ENCODE assay signal across 15 cellular contexts in the genomic region with DNA sequence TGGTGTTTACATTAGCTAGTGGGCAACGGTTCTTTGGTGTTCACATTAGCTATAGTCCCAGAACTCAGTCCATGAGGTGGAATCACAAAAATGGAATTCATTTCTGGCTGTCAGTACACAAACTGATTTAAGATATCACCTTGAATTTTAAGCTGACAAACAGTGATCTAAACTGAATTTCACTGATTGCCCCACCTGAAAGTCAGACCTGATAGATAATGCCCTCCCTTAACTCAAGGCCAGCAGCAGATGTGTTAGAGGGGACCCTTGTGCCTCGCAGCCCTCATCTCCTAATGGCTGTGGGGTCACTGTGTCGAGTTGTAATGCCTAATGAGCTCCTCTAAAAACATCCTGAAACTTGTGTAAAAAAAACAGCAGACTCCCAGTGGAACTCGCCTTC. TPM values are rescaled to one million over a fixed set of nuclear protein-coding genes. Genes with fewer than 3 reads are reported as not detected.
A peak's percentile ranks its signal among the peaks of the same experiment; 100 is the strongest.
DNase-seq lines count a peak whose midpoint lies in the region; ATAC-seq, FAIRE-seq and TF ChIP-seq lines count a peak whose summit lies in the region.
"Had no signal": no experiment of that assay in that cellular context is flagged by ENCODE, and none has a peak within 500 bp of the region (broad histone marks: within the 10 kb centered on the region; RNA-seq: fewer than 3 reads in every experiment).

No MANE protein-coding gene starts in this region.

- H3K27me3 Mint-ChIP-seq in CD14-positive monocyte (ENCODE audit: low read depth in 3 of 3) = peaks cover 0 to 5% (median 4%) of the 10 kb centered on the region in 3 donors
- no peaks in the 10 kb centered on the region for H3K27me3 Mint-ChIP-seq in natural killer cell (ENCODE audit: low read depth in 2 of 2)

- intact Hi-C loops in CD14-positive monocyte (cut with micrococcal nuclease) = no loop called here
- intact Hi-C loops in GM12878 (cut with micrococcal nuclease; ENCODE audit: unreplicated experiment) = no loop called here
- intact Hi-C loops in natural killer cell (cut with micrococcal nuclease) = no loop called here
- intact Hi-C loops in lower leg skin (cut with DNase I; ENCODE audit: low total_unique reads) = no loop called here

- H3K9me3 ChIP-seq in GM23248 (ENCODE audit: low read depth) (no peaks in the 10 kb centered on the region), GM12878 (replicated peaks; ENCODE audit: control insufficient read depth, insufficient read depth, low read length) (peaks cover 26% of the 10 kb centered on the region; the same call in 2 of the 3 replicates)

- TF ChIP-seq EP300 in GM12878 (IDR thresholded peaks at IDR 0.05; ENCODE audit: borderline replicate concordance in 1 of 2, control insufficient read depth in 1 of 2, low read depth in 2 of 2, low read length in 2 of 2) = no peak

- peak overlapping the region; percentile 93 for H3K27ac ChIP-seq in GM23248
- no peak overlapping the region for H3K27ac ChIP-seq in GM12878 (ENCODE audit: control insufficient read depth, insufficient read depth)
- no peak overlapping the region for H3K27ac ChIP-seq in foreskin keratinocyte

- H3K36me3 ChIP-seq in GM23248 (ENCODE audit: low read depth) = peaks cover 5% of the 10 kb centered on the region; the same call in 1 of the 2 replicates
- H3K36me3 ChIP-seq in GM12878 (ENCODE audit: control insufficient read depth in 2 of 2, insufficient read depth in 2 of 2, low read length in 1 of 2) = peaks cover 16 to 30% of the 10 kb centered on the region in 2 experiments; a peak in 3 of 4 replicates

- H3K27ac Mint-ChIP-seq in CD14-positive monocyte = peak overlapping the region in 6 of 7 donors; percentile 8 to 99 (median 97)
- peak overlapping the region; percentile 92 to 94 for H3K27ac Mint-ChIP-seq in natural killer cell

- H3K9ac ChIP-seq in GM23248 (peak overlapping the region; percentile 98; the same call in 1 of the 2 replicates), GM12878 (ENCODE audit: control insufficient read depth, insufficient read depth, low read length) (no peak overlapping the region)

- H3K4me1 ChIP-seq in GM23248 (ENCODE audit: insufficient read depth) = peaks cover 70% of the 10 kb centered on the region
- peaks cover 44% of the 10 kb centered on the region for H3K4me1 ChIP-seq in GM12878 (ENCODE audit: control insufficient read depth, insufficient read depth, low read length)
- peaks cover 41% of the 10 kb centered on the region for H3K4me1 ChIP-seq in foreskin keratinocyte

- CTCF ChIA-PET in GM12878 (lab: Yijun Ruan, JAX) = interaction anchor here (1.3 to 2.5 kb wide), 2 partner anchors 89 to 92 kb away, joined by 3 to 13 read pairs; no protein-coding TSS in a partner anchor

- no peak for TF ChIP-seq RAD21 in GM12878 (IDR thresholded peaks at IDR 0.05; ENCODE audit: insufficient read depth, low read depth, low read length)

- POLR2A ChIA-PET in GM12878 (lab: Charles Lee) = no interaction called here

- H3K9me3 Mint-ChIP-seq in CD14-positive monocyte = peaks cover 5 to 16% (median 10%) of the 10 kb centered on the region in 7 donors
- H3K9me3 Mint-ChIP-seq in natural killer cell = peaks cover 3 to 8% of the 10 kb centered on the region in 2 donors

- no peak for TF ChIP-seq CTCF in CD14-positive monocyte (IDR thresholded peaks at IDR 0.05)
- TF ChIP-seq CTCF in GM12878 (IDR thresholded peaks at IDR 0.05 in 2 of 3, conservative IDR thresholded peaks at IDR 0.05 in 1 of 3; ENCODE audit: control insufficient read depth in 2 of 3, extremely low read depth in 1 of 3, insufficient read depth in 1 of 3, low read depth in 3 of 3, low read length in 3 of 3) = no peak
- no peak for TF ChIP-seq CTCF in natural killer cell (IDR thresholded peaks at IDR 0.05)
- no peak for TF ChIP-seq CTCF in foreskin keratinocyte (conservative IDR thresholded peaks at IDR 0.05)
- TF ChIP-seq CTCF in lower leg skin (IDR thresholded peaks at IDR 0.05) = no peak

- RAD21 ChIA-PET in GM12878 (lab: Charles Lee; ENCODE audit: unreplicated experiment) = interaction anchor here (1.4 kb wide), 1 partner anchor 11 kb away, joined by 3 read pairs; no protein-coding TSS in a partner anchor

- H3K4me2 ChIP-seq in GM23248 (ENCODE audit: unreplicated experiment) (peak overlapping the region; percentile 2), GM12878 (ENCODE audit: control insufficient read depth, insufficient read depth) (0 out of 2 replicates have a peak overlapping the region, but pooled peaks have one; percentile 77)

- H2AFZ ChIP-seq in GM23248 (no peak overlapping the region), GM12878 (ENCODE audit: control insufficient read depth, low read depth, low read length) (no peak overlapping the region)

- H3F3A ChIP-seq in GM23248 (ENCODE audit: insufficient read depth) = peaks cover 52% of the 10 kb centered on the region

- WGBS in GM23248 (ENCODE audit: low coverage in 1 of 2, low lambda C conversion rate in 2 of 2, missing lambda C conversion rate in 2 of 2), 2 experiments = 62% methylated on average over 4 of the region's 4 CpGs
- 68% methylated on average over 4 of the region's 4 CpGs for WGBS in GM12878 (ENCODE audit: insufficient coverage, insufficient replicate concordance, low lambda C conversion rate, missing lambda C conversion rate)
- WGBS in lower leg skin, 2 donors = 46 to 55% methylated on average over 4 of the region's 4 CpGs

- SMC1A ChIA-PET in GM12878 (lab: Charles Lee; ENCODE audit: uncharacterized antibody, unreplicated experiment) = interaction anchor here (0.8 kb wide), 1 partner anchor 44 kb away, joined by 3 read pairs; no protein-coding TSS in a partner anchor

- TF ChIP-seq POLR2A in GM12878 (IDR thresholded peaks at IDR 0.05; ENCODE audit: low read depth, low read length) = no peak
- TF ChIP-seq POLR2A in lower leg skin (IDR thresholded peaks at IDR 0.05) = no peak

- no peak overlapping the region for H3K4me3 ChIP-seq in GM23248
- H3K4me3 ChIP-seq in GM12878 = no peak overlapping the region
- H3K4me3 ChIP-seq in lower leg skin (ENCODE audit: low read depth, poor library complexity, severe bottlenecking) = no peak overlapping the region

- H3K4me3 Mint-ChIP-seq in CD14-positive monocyte (no peak overlapping the region), natural killer cell (peak overlapping the region; percentile 68)
- H3K4me3 Mint-ChIP-seq: H9 had no signal

- no peaks in the 10 kb centered on the region for H3K27me3 ChIP-seq in GM23248 (replicated peaks; ENCODE audit: insufficient read depth)
- H3K27me3 ChIP-seq in GM12878 (replicated peaks in 1 of 2; ENCODE audit: control insufficient read depth in 2 of 2, insufficient read depth in 2 of 2, low read length in 1 of 2) = no peaks in the 10 kb centered on the region
- H3K27me3 ChIP-seq in foreskin keratinocyte = no peaks in the 10 kb centered on the region

- no peaks in the 10 kb centered on the region for H3K9me2 ChIP-seq in GM23248 (ENCODE audit: insufficient read depth)

- H3K4me1 Mint-ChIP-seq in CD14-positive monocyte = peaks cover 74% of the 10 kb centered on the region
- peaks cover 82 to 86% of the 10 kb centered on the region in 2 donors for H3K4me1 Mint-ChIP-seq in natural killer cell

- H3K36me3 Mint-ChIP-seq in CD14-positive monocyte (peaks cover 42 to 58% of the 10 kb centered on the region in 2 donors), natural killer cell (peaks cover 7% of the 10 kb centered on the region)

- TSS peak; percentile 1 for BruUV-seq in GM12878 (replicated peaks; lab: Mats Ljungman, UMichigan)

- no peak for DNase-seq in CD14-positive monocyte (ENCODE audit: low spot score)
- no peak for DNase-seq in GM23248
- DNase-seq in GM12878 (ENCODE audit: low read depth, low spot score) = no peak
- no peak for DNase-seq in natural killer cell
- DNase-seq in foreskin keratinocyte = no peak
- no peak for DNase-seq in lower leg skin (ENCODE audit: low spot score in 2 of 2)
- DNase-seq: COR-L47; H9; kidney glomerular epithelial cell; NCI-H187; NCI-H69; RPMI8226; stimulated activated CD4-positive, alpha-beta T cell treated with anti-CD3 and anti-CD28 coated beads, Interleukin-2, amount 100 ng/mL, for 48 hours; T-helper 1 cell had no signal

- in situ Hi-C loops in GM23248 (cut with MboI) = no loop called here
- in situ Hi-C loops in GM12878 (cut with MboI) = no loop called here

- H3K79me2 ChIP-seq in GM23248 (ENCODE audit: insufficient read depth) (peaks cover 100% of the 10 kb centered on the region), GM12878 (ENCODE audit: control insufficient read depth, insufficient read depth, low read length) (peaks cover 100% of the 10 kb centered on the region)

- H4K20me1 ChIP-seq in GM23248 (ENCODE audit: insufficient read depth) (peaks cover 79% of the 10 kb centered on the region), GM12878 (ENCODE audit: control insufficient read depth, insufficient read depth) (peaks cover 71% of the 10 kb centered on the region)

- no peak for FAIRE-seq in GM12878 (lab: Jason Lieb, UNC)

- ATAC-seq in GM12878 (no peak), natural killer cell (no peak), foreskin keratinocyte (no peak), GM21390 (IDR thresholded peaks at IDR 0.05; ENCODE audit: unreplicated experiment) (no peak)

RNA-seq across cellular contexts. Expression of gene ARF1, which starts 8.6 kb away (rescaled TPM):
- polyA plus RNA-seq in CD14-positive monocyte (100 to 1,000 TPM; 580 to 603 TPM), GM23248 (2016; fragmentation: Nextera tagmentation; extraction: Ambion mirVana) (656 and 698 TPM in 2 replicates), GM12878 (2011; rRNA removed) (178 and 316 TPM in 2 replicates), GM12878 (2014; fragmentation: Illumina TruSeq; extraction: Trizol) (97.0 and 247 TPM in 2 replicates), GM12878 (2014; fragmentation: Nextera tagmentation; extraction: Ambion mirVana) (10 to 100 TPM; 48.4 to 97.3 TPM), GM12878 (2014; rRNA removed) (352 and 369 TPM in 2 replicates), GM12878 (2016; fragmentation: Nextera tagmentation; extraction: Ambion mirVana) (100 to 1,000 TPM; 481 to 508 TPM), foreskin keratinocyte (384 and 386 TPM in 2 replicates)
- 259 and 292 TPM in 2 replicates for total RNA-seq in GM23248 (2014; rRNA removed; shearing (Covaris generic))
- 46.2 and 52.9 TPM in 2 replicates for total RNA-seq in GM12878 (2013; cell fraction: nucleolus; rRNA removed)
- total RNA-seq in GM12878 (2014; rRNA removed) (226 and 267 TPM in 2 replicates), GM12878 (2014; rRNA removed; fragmentation: Illumina TruSeq; extraction: Trizol) (113 and 131 TPM in 2 replicates), GM12878 (2021) (296 and 300 TPM in 2 replicates), natural killer cell (100 to 1,000 TPM; 368 to 427 (median 424) TPM), foreskin keratinocyte (273 and 306 TPM in 2 replicates), lower leg skin (100 to 1,000 TPM; 242 to 326 (median 317) TPM)
- 141 TPM for polyA plus RNA-seq in GM12878 (2011; ENCODE audit: low read depth)
- 534 and 696 TPM in 2 replicates for polyA plus RNA-seq in GM12878 (2011; cell fraction: cytosol; rRNA removed)
- polyA plus RNA-seq in GM12878 (2011; cell fraction: nucleus; rRNA removed) = 285 and 308 TPM in 2 replicates
- 283 and 294 TPM in 2 replicates for polyA plus RNA-seq in GM12878 (2012)
- polyA minus RNA-seq in GM12878 (2011; rRNA and poly(A)+ RNA removed) = 403 and 507 TPM in 2 replicates
- 202 and 205 TPM in 2 replicates for polyA minus RNA-seq in GM12878 (2011; cell fraction: cytosol; rRNA and poly(A)+ RNA removed)
- polyA minus RNA-seq in GM12878 (2011; cell fraction: nucleus; rRNA and poly(A)+ RNA removed) = 64.4 and 99.1 TPM in 2 replicates

RNA-seq across cellular contexts. Expression of gene C1orf35, which starts 12.0 kb away (rescaled TPM):
- polyA plus RNA-seq in CD14-positive monocyte (10 to 100 TPM in 1 of 2 donors, 1 to 10 TPM in 1; 6.9 to 10.6 TPM), GM23248 (2016; fragmentation: Nextera tagmentation; extraction: Ambion mirVana) (19.9 and 23.4 TPM in 2 replicates), GM12878 (2011; rRNA removed) (3.1 and 6.6 TPM in 2 replicates), GM12878 (2014; fragmentation: Illumina TruSeq; extraction: Trizol) (1.6 and 5.5 TPM in 2 replicates), GM12878 (2014; fragmentation: Nextera tagmentation; extraction: Ambion mirVana) (1 to 10 TPM; 2.5 to 4.8 TPM), GM12878 (2014; rRNA removed) (18.8 and 19.5 TPM in 2 replicates), GM12878 (2016; fragmentation: Nextera tagmentation; extraction: Ambion mirVana) (10 to 100 TPM; 26.7 to 27.0 TPM), foreskin keratinocyte (32.8 and 34.0 TPM in 2 replicates)
- total RNA-seq in GM23248 (2014; rRNA removed; shearing (Covaris generic)) = 11.6 and 15.6 TPM in 2 replicates
- 5.5 and 6.0 TPM in 2 replicates for total RNA-seq in GM12878 (2013; cell fraction: nucleolus; rRNA removed)
- total RNA-seq in GM12878 (2014; rRNA removed) (14.0 and 14.6 TPM in 2 replicates), GM12878 (2014; rRNA removed; fragmentation: Illumina TruSeq; extraction: Trizol) (5.9 and 6.7 TPM in 2 replicates), GM12878 (2021) (20.8 and 21.5 TPM in 2 replicates), natural killer cell (10 to 100 TPM; 18.9 to 21.6 (median 19.6) TPM), foreskin keratinocyte (21.2 and 22.8 TPM in 2 replicates), lower leg skin (10 to 100 TPM; 16.9 to 37.0 (median 31.3) TPM)
- polyA plus RNA-seq in GM12878 (2011; ENCODE audit: low read depth) = 5.1 TPM
- 10.1 and 14.3 TPM in 2 replicates for polyA plus RNA-seq in GM12878 (2011; cell fraction: cytosol; rRNA removed)
- polyA plus RNA-seq in GM12878 (2011; cell fraction: nucleus; rRNA removed) = 23.8 and 28.1 TPM in 2 replicates
- 13.2 and 16.0 TPM in 2 replicates for polyA plus RNA-seq in GM12878 (2012)
- 1.2 and 2.7 TPM in 2 replicates for polyA minus RNA-seq in GM12878 (2011; rRNA and poly(A)+ RNA removed)
- 1.8 and 2.7 TPM in 2 replicates for polyA minus RNA-seq in GM12878 (2011; cell fraction: cytosol; rRNA and poly(A)+ RNA removed)
- polyA minus RNA-seq in GM12878 (2011; cell fraction: nucleus; rRNA and poly(A)+ RNA removed) = 3.5 and 4.8 TPM in 2 replicates

RNA-seq across cellular contexts. Expression of gene MRPL55, which starts 18.0 kb away (rescaled TPM):
- 100 to 1,000 TPM in 1 of 2 donors, 10 to 100 TPM in 1; 99.8 to 104 TPM for polyA plus RNA-seq in CD14-positive monocyte
- 57.5 and 84.4 TPM in 2 replicates for total RNA-seq in GM23248 (2014; rRNA removed; shearing (Covaris generic))
- polyA plus RNA-seq in GM23248 (2016; fragmentation: Nextera tagmentation; extraction: Ambion mirVana) = 94.4 and 95.1 TPM in 2 replicates
- total RNA-seq in GM12878 (2013; cell fraction: nucleolus; rRNA removed) = 43.8 and 45.7 TPM in 2 replicates
- 81.9 and 93.4 TPM in 2 replicates for total RNA-seq in GM12878 (2014; rRNA removed)
- total RNA-seq in GM12878 (2014; rRNA removed; fragmentation: Illumina TruSeq; extraction: Trizol) = 25.5 and 35.1 TPM in 2 replicates
- total RNA-seq in GM12878 (2021) = 47.6 and 54.9 TPM in 2 replicates
- 30.7 TPM for polyA plus RNA-seq in GM12878 (2011; ENCODE audit: low read depth)
- 17.0 and 39.3 TPM in 2 replicates for polyA plus RNA-seq in GM12878 (2011; rRNA removed)
- polyA plus RNA-seq in GM12878 (2011; cell fraction: cytosol; rRNA removed) = 66.7 and 115 TPM in 2 replicates
- 172 and 194 TPM in 2 replicates for polyA plus RNA-seq in GM12878 (2011; cell fraction: nucleus; rRNA removed)
- 45.5 and 64.1 TPM in 2 replicates for polyA plus RNA-seq in GM12878 (2012)
- polyA plus RNA-seq in GM12878 (2014; fragmentation: Illumina TruSeq; extraction: Trizol) = 8.8 and 42.1 TPM in 2 replicates
- polyA plus RNA-seq in GM12878 (2014; fragmentation: Nextera tagmentation; extraction: Ambion mirVana) = 10 to 100 TPM; 15.1 to 56.7 TPM
- polyA plus RNA-seq in GM12878 (2014; rRNA removed) = 91.0 and 96.3 TPM in 2 replicates
- polyA plus RNA-seq in GM12878 (2016; fragmentation: Nextera tagmentation; extraction: Ambion mirVana) = 100 to 1,000 TPM; 129 to 143 TPM
- 24.7 and 44.2 TPM in 2 replicates for polyA minus RNA-seq in GM12878 (2011; rRNA and poly(A)+ RNA removed)
- 16.6 and 20.5 TPM in 2 replicates for polyA minus RNA-seq in GM12878 (2011; cell fraction: cytosol; rRNA and poly(A)+ RNA removed)
- 31.3 and 40.2 TPM in 2 replicates for polyA minus RNA-seq in GM12878 (2011; cell fraction: nucleus; rRNA and poly(A)+ RNA removed)
- total RNA-seq in natural killer cell = 10 to 100 TPM; 50.0 to 70.6 (median 64.1) TPM
- 73.6 and 77.5 TPM in 2 replicates for total RNA-seq in foreskin keratinocyte
- 105 and 111 TPM in 2 replicates for polyA plus RNA-seq in foreskin keratinocyte
- total RNA-seq in lower leg skin = 100 to 1,000 TPM in 1 of 4 donors, 10 to 100 TPM in 3; 59.1 to 100 (median 82.2) TPM

RNA-seq across cellular contexts. Expression of gene GUK1, which starts 49.0 kb away (rescaled TPM):
- polyA plus RNA-seq in CD14-positive monocyte = 100 to 1,000 TPM; 262 to 316 TPM
- total RNA-seq in GM23248 (2014; rRNA removed; shearing (Covaris generic)) = 324 and 340 TPM in 2 replicates
- 554 and 574 TPM in 2 replicates for polyA plus RNA-seq in GM23248 (2016; fragmentation: Nextera tagmentation; extraction: Ambion mirVana)
- 142 and 146 TPM in 2 replicates for total RNA-seq in GM12878 (2013; cell fraction: nucleolus; rRNA removed)
- total RNA-seq in GM12878 (2014; rRNA removed) = 214 and 235 TPM in 2 replicates
- total RNA-seq in GM12878 (2014; rRNA removed; fragmentation: Illumina TruSeq; extraction: Trizol) = 82.0 and 98.3 TPM in 2 replicates
- total RNA-seq in GM12878 (2021) = 183 and 195 TPM in 2 replicates
- polyA plus RNA-seq in GM12878 (2011; ENCODE audit: low read depth) = 101 TPM
- polyA plus RNA-seq in GM12878 (2011; rRNA removed) = 107 and 224 TPM in 2 replicates
- polyA plus RNA-seq in GM12878 (2011; cell fraction: cytosol; rRNA removed) = 381 and 606 TPM in 2 replicates
- 634 and 756 TPM in 2 replicates for polyA plus RNA-seq in GM12878 (2011; cell fraction: nucleus; rRNA removed)
- polyA plus RNA-seq in GM12878 (2012) = 190 and 243 TPM in 2 replicates
- 4.2 and 28.9 TPM in 2 replicates for polyA plus RNA-seq in GM12878 (2014; fragmentation: Illumina TruSeq; extraction: Trizol)
- 10 to 100 TPM in 1 of 2 experiments, 1 to 10 TPM in 1; 6.3 to 39.2 TPM for polyA plus RNA-seq in GM12878 (2014; fragmentation: Nextera tagmentation; extraction: Ambion mirVana)
- polyA plus RNA-seq in GM12878 (2014; rRNA removed) = 227 and 264 TPM in 2 replicates
- polyA plus RNA-seq in GM12878 (2016; fragmentation: Nextera tagmentation; extraction: Ambion mirVana) = 100 to 1,000 TPM; 349 to 357 TPM
- polyA minus RNA-seq in GM12878 (2011; rRNA and poly(A)+ RNA removed) = 103 and 217 TPM in 2 replicates
- 59.5 and 69.8 TPM in 2 replicates for polyA minus RNA-seq in GM12878 (2011; cell fraction: cytosol; rRNA and poly(A)+ RNA removed)
- polyA minus RNA-seq in GM12878 (2011; cell fraction: nucleus; rRNA and poly(A)+ RNA removed) = 116 and 141 TPM in 2 replicates
- total RNA-seq in natural killer cell = 100 to 1,000 TPM; 292 to 313 (median 308) TPM
- total RNA-seq in foreskin keratinocyte = 424 and 441 TPM in 2 replicates
- polyA plus RNA-seq in foreskin keratinocyte = 603 and 671 TPM in 2 replicates
- total RNA-seq in lower leg skin = 100 to 1,000 TPM; 359 to 470 (median 422) TPM

RNA-seq across cellular contexts. Expression of gene GJC2, which starts 58.6 kb away (rescaled TPM):
- not detected for polyA plus RNA-seq in CD14-positive monocyte
- 0.54 and 2.7 TPM in 2 replicates for total RNA-seq in GM23248 (2014; rRNA removed; shearing (Covaris generic))
- polyA plus RNA-seq in GM23248 (2016; fragmentation: Nextera tagmentation; extraction: Ambion mirVana) = 0.08 and 0.14 TPM in 2 replicates
- 0.27 and 0.65 TPM in 2 replicates for total RNA-seq in GM12878 (2013; cell fraction: nucleolus; rRNA removed)
- total RNA-seq in GM12878 (2014; rRNA removed) = 0.06 and 0.11 TPM in 2 replicates
- 0.09 TPM in 2 replicates for total RNA-seq in GM12878 (2014; rRNA removed; fragmentation: Illumina TruSeq; extraction: Trizol)
- 0.44 TPM in 1 of 2 replicates, not detected in the other for total RNA-seq in GM12878 (2021)
- not detected for polyA plus RNA-seq in GM12878 (2011; ENCODE audit: low read depth)
- polyA plus RNA-seq in GM12878 (2011; rRNA removed) = 0.03 and 0.04 TPM in 2 replicates
- 0.06 and 0.07 TPM in 2 replicates for polyA plus RNA-seq in GM12878 (2011; cell fraction: cytosol; rRNA removed)
- 0.24 and 0.51 TPM in 2 replicates for polyA plus RNA-seq in GM12878 (2011; cell fraction: nucleus; rRNA removed)
- polyA plus RNA-seq in GM12878 (2012) = 0.15 and 0.22 TPM in 2 replicates
- polyA plus RNA-seq in GM12878 (2014; fragmentation: Illumina TruSeq; extraction: Trizol) = 0.04 TPM in 1 of 2 replicates, not detected in the other
- not detected for polyA plus RNA-seq in GM12878 (2014; fragmentation: Nextera tagmentation; extraction: Ambion mirVana)
- polyA plus RNA-seq in GM12878 (2014; rRNA removed) = 0.26 and 0.32 TPM in 2 replicates
- not detected for polyA plus RNA-seq in GM12878 (2016; fragmentation: Nextera tagmentation; extraction: Ambion mirVana)
- polyA minus RNA-seq in GM12878 (2011; rRNA and poly(A)+ RNA removed) = 0.21 TPM in 1 of 2 replicates, not detected in the other
- polyA minus RNA-seq in GM12878 (2011; cell fraction: cytosol; rRNA and poly(A)+ RNA removed) = not detected in 2 replicates
- 0.24 and 0.96 TPM in 2 replicates for polyA minus RNA-seq in GM12878 (2011; cell fraction: nucleus; rRNA and poly(A)+ RNA removed)
- 1 to 10 TPM; 1.0 to 2.2 (median 1.7) TPM for total RNA-seq in natural killer cell
- total RNA-seq in foreskin keratinocyte = 0.82 and 1.1 TPM in 2 replicates
- 0.82 and 1.0 TPM in 2 replicates for polyA plus RNA-seq in foreskin keratinocyte
- 1 to 10 TPM; 1.3 to 3.3 (median 2.6) TPM for total RNA-seq in lower leg skin
